17 cellular contexts compared by ENCODE assay signal in the genomic region with DNA sequence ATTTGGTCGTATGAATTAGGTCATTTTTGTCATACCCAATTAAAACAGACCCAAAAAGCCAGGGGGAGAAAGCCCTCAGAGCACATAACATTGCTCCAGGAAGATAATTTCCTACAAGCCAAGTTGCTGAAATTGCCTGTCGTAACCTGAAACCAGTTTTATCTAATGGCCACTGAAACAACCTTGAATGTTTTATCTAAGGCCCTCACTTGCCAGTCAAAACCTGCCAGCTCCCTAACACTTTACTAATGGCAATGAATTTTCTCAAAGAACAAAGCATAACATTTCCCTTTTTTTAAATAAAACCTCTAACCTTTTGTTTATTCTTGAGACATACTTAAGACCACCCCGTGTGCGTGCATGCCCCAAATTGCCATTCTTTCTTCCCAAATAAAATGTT.
"Had no signal": no experiment of that assay in that cellular context is flagged by ENCODE, and none has a peak within 500 bp of the region (broad histone marks: within the 10 kb centered on the region; RNA-seq: fewer than 3 reads in every experiment).

No MANE protein-coding gene starts in this region.

- H3K4me3 ChIP-seq: breast epithelium, heart left ventricle, neural progenitor cell, ovary, sigmoid colon, spleen had no signal

- H3K4me3 Mint-ChIP-seq: activated naive CD8-positive, alpha-beta T cell treated with anti-CD3 and anti-CD28 coated beads, Interleukin-2, amount 10 ng/mL, durations not matched to agents 7 days and 5 days; dendritic cell treated with granulocyte-macrophage colony-stimulating factor and Interleukin-4, amounts not matched to agents 40 ng/mL and 50 ng/mL, for 4 days; effector memory CD8-positive, alpha-beta T cell; neural progenitor cell; stimulated activated naive CD8-positive, alpha-beta T cell treated with anti-CD3 and anti-CD28 coated beads, Interleukin-15, amount 100 ng/mL, for 72 hours; type B pancreatic cell had no signal

- H3K36me3 Mint-ChIP-seq: activated naive CD8-positive, alpha-beta T cell treated with anti-CD3 and anti-CD28 coated beads, Interleukin-2, amount 10 ng/mL, durations not matched to agents 7 days and 5 days; neural progenitor cell; type B pancreatic cell had no signal

- H3K27me3 ChIP-seq: breast epithelium, heart left ventricle, neural progenitor cell, ovary, sigmoid colon, spleen had no signal

- H3K9me3 ChIP-seq: ovary, sigmoid colon had no signal

- H3K27ac Mint-ChIP-seq: activated naive CD8-positive, alpha-beta T cell treated with anti-CD3 and anti-CD28 coated beads, Interleukin-2, amount 10 ng/mL, durations not matched to agents 7 days and 5 days; dendritic cell treated with granulocyte-macrophage colony-stimulating factor and Interleukin-4, amounts not matched to agents 40 ng/mL and 50 ng/mL, for 4 days; effector memory CD8-positive, alpha-beta T cell; neural progenitor cell; stimulated activated naive CD8-positive, alpha-beta T cell treated with anti-CD3 and anti-CD28 coated beads, Interleukin-15, amount 100 ng/mL, for 72 hours; type B pancreatic cell had no signal

- H3K9me3 Mint-ChIP-seq: stimulated activated naive CD8-positive, alpha-beta T cell treated with anti-CD3 and anti-CD28 coated beads, Interleukin-15, amount 100 ng/mL, for 72 hours had no signal

- H3K27me3 Mint-ChIP-seq: activated naive CD8-positive, alpha-beta T cell treated with anti-CD3 and anti-CD28 coated beads, Interleukin-2, amount 10 ng/mL, durations not matched to agents 7 days and 5 days; dendritic cell treated with granulocyte-macrophage colony-stimulating factor and Interleukin-4, amounts not matched to agents 40 ng/mL and 50 ng/mL, for 4 days; effector memory CD8-positive, alpha-beta T cell; stimulated activated naive CD8-positive, alpha-beta T cell treated with anti-CD3 and anti-CD28 coated beads, Interleukin-15, amount 100 ng/mL, for 72 hours; type B pancreatic cell had no signal

- DNase-seq: activated CD4-positive, alpha-beta T cell treated with anti-CD3 and anti-CD28 coated beads, Interleukin-2, amount 50 U/mL, for 4 hours; activated CD4-positive, CD25-positive, alpha-beta regulatory T cell treated with anti-CD3 and anti-CD28 coated beads, Interleukin-2, amount 50 U/mL, for 72 hours; activated naive CD4-positive, alpha-beta T cell; activated naive CD8-positive, alpha-beta T cell treated with anti-CD3 and anti-CD28 coated beads, Interleukin-2, amount 10 ng/mL, durations not matched to agents 7 days and 5 days; activated T-cell treated with anti-CD3 and anti-CD28 coated beads for 4 hours; effector memory CD8-positive, alpha-beta T cell; heart left ventricle; left colon; ovary; sigmoid colon; spleen; stimulated activated naive CD8-positive, alpha-beta T cell treated with anti-CD3 and anti-CD28 coated beads, Interleukin-15, amount 100 ng/mL, for 72 hours; T1000 had no signal

- H3K36me3 ChIP-seq: breast epithelium, heart left ventricle, neural progenitor cell, ovary, sigmoid colon, spleen had no signal

- H3K4me1 Mint-ChIP-seq: activated naive CD8-positive, alpha-beta T cell treated with anti-CD3 and anti-CD28 coated beads, Interleukin-2, amount 10 ng/mL, durations not matched to agents 7 days and 5 days; stimulated activated naive CD8-positive, alpha-beta T cell treated with anti-CD3 and anti-CD28 coated beads, Interleukin-15, amount 100 ng/mL, for 72 hours had no signal
